29 cellular contexts compared by ENCODE assay signal in the genomic region with DNA sequence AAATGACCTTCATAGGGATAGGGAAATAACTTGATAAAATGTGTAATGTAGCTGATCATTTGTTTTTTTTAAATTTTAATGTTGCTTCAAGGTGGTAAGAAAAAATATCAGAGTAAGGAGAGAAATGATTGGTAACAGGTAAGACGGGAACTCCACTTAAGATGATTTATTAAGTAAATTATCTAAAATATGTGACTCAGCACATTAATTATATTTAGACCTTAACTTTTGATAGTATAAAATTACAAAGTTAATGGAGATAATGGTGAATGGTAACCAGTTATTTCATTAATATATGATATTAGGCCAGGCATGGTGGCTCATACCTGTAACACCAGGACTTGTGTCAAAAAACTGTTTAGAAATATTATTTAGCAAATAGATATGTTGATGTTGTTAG.
"Had no signal": no experiment of that assay in that cellular context is flagged by ENCODE, and none has a peak within 500 bp of the region (broad histone marks: within the 10 kb centered on the region; RNA-seq: fewer than 3 reads in every experiment).

No MANE protein-coding gene starts in this region.

- H3K9me3 Mint-ChIP-seq: dendritic cell treated with granulocyte-macrophage colony-stimulating factor and Interleukin-4, amounts not matched to agents 40 ng/mL and 50 ng/mL, for 4 days; effector memory CD8-positive, alpha-beta T cell; endodermal cell had no signal

- H3K4me1 ChIP-seq: colonic mucosa, esophagus muscularis mucosa, gastrocnemius medialis, gastroesophageal sphincter, heart left ventricle, heart right ventricle had no signal

- H3K27me3 Mint-ChIP-seq: dendritic cell treated with granulocyte-macrophage colony-stimulating factor and Interleukin-4, amounts not matched to agents 40 ng/mL and 50 ng/mL, for 4 days had no signal

- H3K27me3 ChIP-seq: colonic mucosa, dorsolateral prefrontal cortex, esophagus muscularis mucosa, foreskin keratinocyte, gastrocnemius medialis, gastroesophageal sphincter, heart left ventricle had no signal

- DNase-seq: colonic mucosa; cortex of kidney; dermis blood vessel endothelial cell; dorsolateral prefrontal cortex; effector CD4-positive, alpha-beta T cell; effector CD8-positive, alpha-beta T cell; effector memory CD4-positive, alpha-beta T cell; effector memory CD8-positive, alpha-beta T cell; endodermal cell; erythroblast; esophagus squamous epithelium; foreskin fibroblast; foreskin keratinocyte; foreskin melanocyte; gastrocnemius medialis; glutamatergic neuron; head of caudate nucleus; heart left ventricle; heart right ventricle had no signal

- H3K4me3 Mint-ChIP-seq: dendritic cell treated with granulocyte-macrophage colony-stimulating factor and Interleukin-4, amounts not matched to agents 40 ng/mL and 50 ng/mL, for 4 days; effector memory CD8-positive, alpha-beta T cell; endodermal cell had no signal

- H3K4me3 ChIP-seq: colonic mucosa, coronary artery, dorsolateral prefrontal cortex, esophagus muscularis mucosa, esophagus squamous epithelium, gastrocnemius medialis, gastroesophageal sphincter, heart left ventricle, heart right ventricle had no signal

- H3K36me3 ChIP-seq: colonic mucosa, esophagus muscularis mucosa, esophagus squamous epithelium, gastrocnemius medialis, gastroesophageal sphincter, heart left ventricle, heart right ventricle had no signal

- H3K9me3 ChIP-seq: colonic mucosa, esophagus muscularis mucosa, esophagus squamous epithelium, gastrocnemius medialis, gastroesophageal sphincter, heart left ventricle, heart right ventricle had no signal

- H3K27ac ChIP-seq: colonic mucosa, coronary artery, dorsolateral prefrontal cortex, epithelial cell of prostate, esophagus muscularis mucosa, esophagus squamous epithelium, foreskin keratinocyte, gastrocnemius medialis, gastroesophageal sphincter, heart left ventricle, heart right ventricle had no signal

- ATAC-seq: effector memory CD8-positive, alpha-beta T cell; esophagus mucosa; foreskin keratinocyte; gastrocnemius medialis; gastroesophageal sphincter; heart left ventricle; heart right ventricle had no signal

- FAIRE-seq: colon, endometrium, endothelial cell of umbilical vein, frontal cortex had no signal

- H3K27ac Mint-ChIP-seq: dendritic cell treated with granulocyte-macrophage colony-stimulating factor and Interleukin-4, amounts not matched to agents 40 ng/mL and 50 ng/mL, for 4 days; effector memory CD8-positive, alpha-beta T cell; endodermal cell had no signal
